Comparison of ENCODE assay signal across 8 cellular contexts in the genomic region with DNA sequence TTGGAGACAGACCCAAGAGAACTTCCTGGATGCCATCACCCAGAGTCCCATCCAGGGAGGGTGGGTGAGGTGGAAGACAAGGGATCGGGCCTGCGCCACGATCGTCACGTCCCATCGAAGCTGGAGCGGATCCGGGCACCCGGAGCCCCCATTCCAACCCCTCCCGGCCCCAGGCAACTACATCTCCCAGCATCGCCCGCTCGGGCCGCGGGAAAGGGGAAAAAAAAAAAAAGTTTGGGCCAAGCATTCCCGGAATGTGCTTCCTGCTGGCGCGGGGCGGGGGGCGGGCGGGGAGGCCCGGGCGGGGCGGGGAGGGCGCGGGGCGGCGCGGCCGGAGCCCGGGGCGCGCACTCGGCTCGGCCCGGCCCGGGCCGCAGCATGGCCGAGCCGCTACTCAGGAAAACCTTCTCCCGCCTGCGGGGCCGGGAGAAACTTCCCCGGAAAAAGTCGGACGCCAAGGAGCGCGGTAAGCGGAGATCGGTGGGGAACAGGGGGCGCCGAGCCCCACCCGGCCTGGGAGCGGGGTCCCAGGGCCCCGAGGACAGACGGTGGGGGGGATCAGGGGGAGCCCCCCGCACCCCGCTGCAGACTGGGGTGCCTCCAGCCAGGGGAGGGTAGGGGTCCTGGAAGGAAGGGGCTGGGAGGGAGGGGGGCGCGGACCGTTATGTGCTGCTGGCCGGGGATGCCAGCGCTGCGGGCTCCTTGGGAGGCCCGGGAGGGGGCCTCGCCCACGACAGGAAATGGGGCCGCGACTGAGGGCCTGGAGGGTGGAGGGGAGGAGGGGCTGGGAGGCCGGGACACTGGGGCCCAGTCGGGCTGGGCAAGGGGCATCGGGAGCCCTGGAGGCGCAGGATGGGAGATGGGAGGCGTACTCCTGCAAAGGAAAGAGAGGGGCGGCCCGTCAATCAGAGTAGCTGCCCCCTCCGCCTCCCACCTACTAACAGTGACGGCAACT.
A peak's percentile ranks its signal among the peaks of the same experiment; 100 is the strongest.
DNase-seq lines count a peak whose midpoint lies in the region; ATAC-seq and TF ChIP-seq lines count a peak whose summit lies in the region.

A gene with protein sequence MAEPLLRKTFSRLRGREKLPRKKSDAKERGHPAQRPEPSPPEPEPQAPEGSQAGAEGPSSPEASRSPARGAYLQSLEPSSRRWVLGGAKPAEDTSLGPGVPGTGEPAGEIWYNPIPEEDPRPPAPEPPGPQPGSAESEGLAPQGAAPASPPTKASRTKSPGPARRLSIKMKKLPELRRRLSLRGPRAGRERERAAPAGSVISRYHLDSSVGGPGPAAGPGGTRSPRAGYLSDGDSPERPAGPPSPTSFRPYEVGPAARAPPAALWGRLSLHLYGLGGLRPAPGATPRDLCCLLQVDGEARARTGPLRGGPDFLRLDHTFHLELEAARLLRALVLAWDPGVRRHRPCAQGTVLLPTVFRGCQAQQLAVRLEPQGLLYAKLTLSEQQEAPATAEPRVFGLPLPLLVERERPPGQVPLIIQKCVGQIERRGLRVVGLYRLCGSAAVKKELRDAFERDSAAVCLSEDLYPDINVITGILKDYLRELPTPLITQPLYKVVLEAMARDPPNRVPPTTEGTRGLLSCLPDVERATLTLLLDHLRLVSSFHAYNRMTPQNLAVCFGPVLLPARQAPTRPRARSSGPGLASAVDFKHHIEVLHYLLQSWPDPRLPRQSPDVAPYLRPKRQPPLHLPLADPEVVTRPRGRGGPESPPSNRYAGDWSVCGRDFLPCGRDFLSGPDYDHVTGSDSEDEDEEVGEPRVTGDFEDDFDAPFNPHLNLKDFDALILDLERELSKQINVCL (plus strand): TSS at position 346 of the 955 bp plus-strand sequence. CDS start 33 bp downstream, at position 379.

- H3K36me3 ChIP-seq in Loucy (ENCODE audit: insufficient read depth, low read length): no peaks in the 10 kb centered on the region

- no peak within 1 kb of the TSS for H2AFZ ChIP-seq in Loucy (ENCODE audit: low read length)

- peaks cover 39% of the 10 kb centered on the region for H3K27me3 Mint-ChIP-seq in central memory CD8-positive, alpha-beta T cell

- H3K4me3 ChIP-seq in AG09309 (ENCODE audit: control insufficient read depth, low read depth, low read length) (peak within 1 kb of the TSS; percentile 87), Loucy (ENCODE audit: low read length, poor library complexity, severe bottlenecking) (no peak within 1 kb of the TSS)

- H3K36me3 Mint-ChIP-seq in central memory CD8-positive, alpha-beta T cell (ENCODE audit: insufficient read depth): no peaks in the 10 kb centered on the region

- H3K9me3 ChIP-seq in Loucy (ENCODE audit: insufficient read depth, low read depth, low read length): peaks cover 9% of the 10 kb centered on the region; the same call in 1 of the 2 replicates

- H4K20me1 ChIP-seq in Loucy (ENCODE audit: insufficient read depth, low read length, poor library complexity, severe bottlenecking): no peaks in the 10 kb centered on the region

- peak within 1 kb of the TSS; percentile 31 for H3K4me2 ChIP-seq in Loucy (ENCODE audit: low read depth, low read length, poor library complexity, severe bottlenecking)

- TF ChIP-seq CTCF in AG09309 (IDR thresholded peaks at IDR 0.05; ENCODE audit: control insufficient read depth, insufficient read depth, low read depth, low read length, missing control alignments) (no peak), Loucy (conservative IDR thresholded peaks at IDR 0.05; ENCODE audit: low read length) (no peak)

- DNase-seq in AG09309 (ENCODE audit: low read depth) (no peak), kidney glomerular epithelial cell (lab: John Stamatoyannopoulos, UW) (peak; percentile 65), SIG-M5 treated with dmso at 0.1 percent for 504 hours (lab: John Stamatoyannopoulos, UW; ENCODE audit: unreplicated experiment) (no peak), NCI-H2196 treated with DMSO at 0.1 percent for 48 hours (lab: John Stamatoyannopoulos, UW; ENCODE audit: unreplicated experiment) (no peak)
- no peak for DNase-seq in central memory CD8-positive, alpha-beta T cell (ENCODE audit: low spot score in 2 of 2)
- DNase-seq in stimulated activated CD4-positive, alpha-beta T cell treated with anti-CD3 and anti-CD28 coated beads, Interleukin-1b, Interleukin-23, amount 100 ng/mL, for 48 hours: peak; percentile 41

- peak within 1 kb of the TSS; percentile 36 for H3K4me3 Mint-ChIP-seq in central memory CD8-positive, alpha-beta T cell

- H3K4me1 ChIP-seq in Loucy (ENCODE audit: insufficient read depth, low read length, poor library complexity, severe bottlenecking): peaks cover 4% of the 10 kb centered on the region

- ATAC-seq in central memory CD8-positive, alpha-beta T cell (replicated peaks; ENCODE audit: extremely low read depth, poor library complexity, severe bottlenecking): no peak
- ATAC-seq in HG02981 (IDR thresholded peaks at IDR 0.05; ENCODE audit: unreplicated experiment): no peak

- H3K9me3 Mint-ChIP-seq in central memory CD8-positive, alpha-beta T cell: peaks cover 12% of the 10 kb centered on the region

- H3K27me3 ChIP-seq in Loucy (ENCODE audit: insufficient read depth, low read length, poor library complexity, severe bottlenecking): no peaks in the 10 kb centered on the region

- peaks cover 6% of the 10 kb centered on the region for H3K4me1 Mint-ChIP-seq in central memory CD8-positive, alpha-beta T cell

- H3K9ac ChIP-seq in Loucy (ENCODE audit: low read depth, low read length, poor library complexity, severe bottlenecking): no peak within 1 kb of the TSS

- H3K79me2 ChIP-seq in Loucy (ENCODE audit: insufficient read depth, low read length): no peaks in the 10 kb centered on the region

- no peak within 1 kb of the TSS for H3K27ac Mint-ChIP-seq in central memory CD8-positive, alpha-beta T cell (ENCODE audit: low read depth)

- H3F3A ChIP-seq in Loucy (ENCODE audit: low read depth): no peaks in the 10 kb centered on the region

- H3K9me2 ChIP-seq in Loucy (replicated peaks; ENCODE audit: low read depth, low read length): no peaks in the 10 kb centered on the region

Comparison
In these comparisons a context has a peak if more than half of its experiments do, and no peak if none do; other contexts are left out.
1. DNase-seq: peak in kidney glomerular epithelial cell (single experiment) and stimulated activated CD4-positive, alpha-beta T cell treated with anti-CD3 and anti-CD28 coated beads, Interleukin-1b, Interleukin-23, amount 100 ng/mL, for 48 hours (single experiment); none in AG09309 (single experiment), central memory CD8-positive, alpha-beta T cell (0 of 2), SIG-M5 treated with dmso at 0.1 percent for 504 hours (single experiment) and NCI-H2196 treated with DMSO at 0.1 percent for 48 hours (single experiment).